ENCODE assay signal across 26 cellular contexts in the genomic region with DNA sequence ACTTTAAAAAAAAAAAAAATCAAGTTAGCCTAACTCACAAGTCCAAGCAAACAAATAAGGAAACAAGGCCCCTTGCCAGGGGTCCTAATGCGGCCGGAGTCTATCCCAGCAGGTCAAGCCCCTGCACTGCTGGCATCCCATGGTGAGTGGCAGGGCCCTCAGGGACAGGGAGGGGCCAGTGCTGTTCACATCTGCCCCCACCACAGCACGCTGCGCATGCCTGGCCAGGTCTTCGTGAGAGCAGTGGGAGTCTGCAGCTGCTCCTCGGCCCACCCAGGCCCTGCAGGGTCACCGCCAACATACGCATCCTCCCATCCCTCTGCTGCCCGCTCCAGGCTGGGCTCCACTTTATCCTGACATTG.
A peak's percentile ranks its signal among the peaks of the same experiment; 100 is the strongest.
DNase-seq lines count a peak whose midpoint lies in the region; ATAC-seq and TF ChIP-seq lines count a peak whose summit lies in the region.
"Had no signal": no experiment of that assay in that cellular context is flagged by ENCODE, and none has a peak within 500 bp of the region (broad histone marks: within the 10 kb centered on the region; RNA-seq: fewer than 3 reads in every experiment).

No MANE protein-coding gene starts in this region.

- H3K27ac ChIP-seq in H9 (ENCODE audit: insufficient read length, low read depth, low read length) (no peak overlapping the region), right lobe of liver (no peak overlapping the region), stomach (no peak overlapping the region)
- H3K27ac ChIP-seq in naive thymus-derived CD4-positive, alpha-beta T cell (ENCODE audit: low read depth, low read length), result no peak overlapping the region
- H3K27ac ChIP-seq: heart right ventricle, sigmoid colon had no signal

- H3K4me1 Mint-ChIP-seq in activated CD4-positive, alpha-beta memory T cell treated with anti-CD3 and anti-CD28 coated beads, Interleukin-2, amount 10 ng/mL, durations not matched to agents 7 days and 5 days, result no peaks in the 10 kb centered on the region
- H3K4me1 Mint-ChIP-seq in activated CD4-positive, alpha-beta memory T cell treated with anti-CD3 and anti-CD28 coated beads for 36 hours (ENCODE audit: low read depth), result no peaks in the 10 kb centered on the region
- H3K4me1 Mint-ChIP-seq in H9, result peaks cover 0 to 2% of the 10 kb centered on the region in 2 experiments; a peak in 1 of 4 replicates
- H3K4me1 Mint-ChIP-seq in activated CD8-positive, alpha-beta T cell treated with anti-CD3 and anti-CD28 coated beads, Interleukin-2, amount 10 ng/mL, durations not matched to agents 7 days and 5 days (ENCODE audit: low read depth), result no peaks in the 10 kb centered on the region
- no peaks in the 10 kb centered on the region for H3K4me1 Mint-ChIP-seq in naive thymus-derived CD4-positive, alpha-beta T cell

- H3K27me3 ChIP-seq in H9 (ENCODE audit: insufficient read depth, low read length), result no peaks in the 10 kb centered on the region
- H3K27me3 ChIP-seq in right lobe of liver, result no peaks in the 10 kb centered on the region
- H3K27me3 ChIP-seq in stomach, result no peaks in the 10 kb centered on the region
- no peaks in the 10 kb centered on the region for H3K27me3 ChIP-seq in naive thymus-derived CD4-positive, alpha-beta T cell (ENCODE audit: control insufficient read depth in 2 of 2, insufficient read depth in 2 of 2, low read length in 2 of 2)
- H3K27me3 ChIP-seq: sigmoid colon had no signal

- no peaks in the 10 kb centered on the region for H3K23me2 ChIP-seq in H9 (ENCODE audit: insufficient read length, low read depth, low read length, poor library complexity, severe bottlenecking)

- H3K4me3 ChIP-seq in right lobe of liver (no peak overlapping the region), stomach (no peak overlapping the region)
- H3K4me3 ChIP-seq in naive thymus-derived CD4-positive, alpha-beta T cell (ENCODE audit: low read length), result no peak overlapping the region
- H3K4me3 ChIP-seq: heart right ventricle, lung, sigmoid colon had no signal

- intact Hi-C loops in activated CD4-positive, alpha-beta memory T cell treated with anti-CD3 and anti-CD28 coated beads for 36 hours (cut with micrococcal nuclease), result no loop called here
- intact Hi-C loops in right lobe of liver (cut with DNase I), result no loop called here
- intact Hi-C loops in stomach (cut with DNase I; ENCODE audit: low total_unique reads), result no loop called here
- intact Hi-C loops in naive thymus-derived CD4-positive, alpha-beta T cell (cut with micrococcal nuclease), result no loop called here

- H3K79me1 ChIP-seq in H9 (ENCODE audit: insufficient read depth, low read depth, low read length, poor library complexity, severe bottlenecking), result no peaks in the 10 kb centered on the region

- H2BK120ac ChIP-seq in H9 (ENCODE audit: low read depth, low read length, poor library complexity, severe bottlenecking), result no peak overlapping the region

- H3K36me3 Mint-ChIP-seq in activated CD4-positive, alpha-beta memory T cell treated with anti-CD3 and anti-CD28 coated beads, Interleukin-2, amount 10 ng/mL, durations not matched to agents 7 days and 5 days (ENCODE audit: low read depth), result no peaks in the 10 kb centered on the region
- no peaks in the 10 kb centered on the region for H3K36me3 Mint-ChIP-seq in activated CD4-positive, alpha-beta memory T cell treated with anti-CD3 and anti-CD28 coated beads for 36 hours
- H3K36me3 Mint-ChIP-seq in H9 (ENCODE audit: insufficient read depth in 1 of 3, low read depth in 3 of 3), result no peaks in the 10 kb centered on the region; a peak in 1 of 7 replicates
- H3K36me3 Mint-ChIP-seq in activated CD8-positive, alpha-beta T cell treated with anti-CD3 and anti-CD28 coated beads, Interleukin-2, amount 10 ng/mL, durations not matched to agents 7 days and 5 days (ENCODE audit: low read depth), result no peaks in the 10 kb centered on the region
- peaks cover 0 to 5% (median 0%) of the 10 kb centered on the region in 5 donors for H3K36me3 Mint-ChIP-seq in naive thymus-derived CD4-positive, alpha-beta T cell

- no peak overlapping the region for H2BK15ac ChIP-seq in H9 (ENCODE audit: low read depth, low read length)

- POLR2A ChIA-PET in activated CD4-positive, alpha-beta memory T cell treated with anti-CD3 and anti-CD28 coated beads, Interleukin-2, amount 10 ng/mL, durations not matched to agents 7 days and 5 days (lab: Charles Lee), result no interaction called here
- POLR2A ChIA-PET in activated CD4-positive, alpha-beta memory T cell treated with anti-CD3 and anti-CD28 coated beads for 36 hours (lab: Charles Lee), result no interaction called here
- POLR2A ChIA-PET in activated CD8-positive, alpha-beta T cell treated with anti-CD3 and anti-CD28 coated beads, Interleukin-2, amount 10 ng/mL, durations not matched to agents 7 days and 5 days (lab: Charles Lee), result no interaction called here
- POLR2A ChIA-PET in naive thymus-derived CD4-positive, alpha-beta T cell (lab: Charles Lee), result no interaction called here

- H2AFZ ChIP-seq in H9 (ENCODE audit: low read length), result no peak overlapping the region

- H3K4me1 ChIP-seq in H9 (ENCODE audit: insufficient read depth, low read length), result no peaks in the 10 kb centered on the region
- no peaks in the 10 kb centered on the region for H3K4me1 ChIP-seq in right lobe of liver
- no peaks in the 10 kb centered on the region for H3K4me1 ChIP-seq in stomach
- no peaks in the 10 kb centered on the region for H3K4me1 ChIP-seq in naive thymus-derived CD4-positive, alpha-beta T cell (ENCODE audit: control insufficient read depth in 2 of 2, insufficient read depth in 2 of 2, low read length in 2 of 2)
- H3K4me1 ChIP-seq: heart right ventricle, sigmoid colon had no signal

- no peaks in the 10 kb centered on the region for H3K36me3 ChIP-seq in right lobe of liver
- H3K36me3 ChIP-seq in stomach, result no peaks in the 10 kb centered on the region
- H3K36me3 ChIP-seq in naive thymus-derived CD4-positive, alpha-beta T cell (ENCODE audit: control insufficient read depth in 2 of 3, insufficient read depth in 3 of 3, low read length in 3 of 3), result no peaks in the 10 kb centered on the region
- H3K36me3 ChIP-seq: heart right ventricle, sigmoid colon had no signal

- H2AK5ac ChIP-seq in H9 (ENCODE audit: insufficient read length, low read length), result no peak overlapping the region

- no peak overlapping the region for H3K14ac ChIP-seq in H9 (ENCODE audit: insufficient read depth, low read length)

- no peak overlapping the region for H2BK5ac ChIP-seq in H9 (ENCODE audit: insufficient read length, low read length)

- H3K4me2 ChIP-seq in H9 (ENCODE audit: insufficient read depth, insufficient read length, low read length), result no peak overlapping the region

- H3K79me2 ChIP-seq in H9 (ENCODE audit: insufficient read depth, low read length), result no peaks in the 10 kb centered on the region

- H3K4ac ChIP-seq in H9 (ENCODE audit: low read depth, low read length), result no peak overlapping the region

- no peak for TF ChIP-seq CTCF in H9 (conservative IDR thresholded peaks at IDR 0.05)
- no peak for TF ChIP-seq CTCF in right lobe of liver (IDR thresholded peaks at IDR 0.05)
- no peak for TF ChIP-seq CTCF in stomach (IDR thresholded peaks at IDR 0.05)

- CTCF ChIA-PET in activated CD4-positive, alpha-beta memory T cell treated with anti-CD3 and anti-CD28 coated beads, Interleukin-2, amount 10 ng/mL, durations not matched to agents 7 days and 5 days (lab: Charles Lee), result no interaction called here
- CTCF ChIA-PET in activated CD4-positive, alpha-beta memory T cell treated with anti-CD3 and anti-CD28 coated beads for 36 hours (lab: Charles Lee), result no interaction called here
- CTCF ChIA-PET in activated CD8-positive, alpha-beta T cell treated with anti-CD3 and anti-CD28 coated beads, Interleukin-2, amount 10 ng/mL, durations not matched to agents 7 days and 5 days (lab: Charles Lee), result no interaction called here
- CTCF ChIA-PET in naive thymus-derived CD4-positive, alpha-beta T cell (lab: Charles Lee), result no interaction called here

- TF ChIP-seq POLR2A in right lobe of liver (IDR thresholded peaks at IDR 0.05), result no peak
- no peak for TF ChIP-seq POLR2A in stomach (IDR thresholded peaks at IDR 0.05)

- DNase-seq in activated CD4-positive, alpha-beta memory T cell treated with anti-CD3 and anti-CD28 coated beads, Interleukin-2, amount 10 ng/mL, durations not matched to agents 7 days and 5 days, result peak; percentile 14
- DNase-seq in activated CD4-positive, alpha-beta memory T cell treated with anti-CD3 and anti-CD28 coated beads for 36 hours, result no peak
- peak; percentile 16 for DNase-seq in H9
- DNase-seq in right lobe of liver, result peak in 2 of 3 donors; percentile 30 to 46
- DNase-seq in stomach, result peak; percentile 13
- no peak for DNase-seq in activated CD8-positive, alpha-beta T cell treated with anti-CD3 and anti-CD28 coated beads, Interleukin-2, amount 10 ng/mL, durations not matched to agents 7 days and 5 days
- DNase-seq in naive thymus-derived CD4-positive, alpha-beta T cell, result no peak
- DNase-seq: 8988T; activated CD4-positive, alpha-beta T cell treated with anti-CD3 and anti-CD28 coated beads for 1 hour; activated T-cell treated with anti-CD3 and anti-CD28 coated beads, Interleukin-2, amount 50 U/mL, for 48 hours; CD4-positive, alpha-beta T cell; dermis blood vessel endothelial cell; heart right ventricle; IMR-90; kidney glomerular epithelial cell; MV-4-11; NCI-H146; NCI-H226; NCI-H69; PC-3; stimulated activated CD4-positive, alpha-beta T cell treated with anti-CD3 and anti-CD28 coated beads, Interleukin-4, amount 100 ng/mL, for 1 hour; T-helper 2 cell had no signal

- WGBS in H9 (ENCODE audit: extremely low coverage, insufficient read length, low lambda C conversion rate), result no CpG with 5 or more reads among the region's 9 CpGs
- WGBS in right lobe of liver (ENCODE audit: insufficient coverage, low coverage, low lambda C conversion rate, missing lambda C conversion rate), result 50% methylated on average over 2 of the region's 9 CpGs
- 81 to 91% (median 89%) methylated on average over 9 of the region's 9 CpGs for WGBS in stomach, 5 donors

- H3K56ac ChIP-seq in H9 (ENCODE audit: insufficient read length, low read depth, low read length), result no peak overlapping the region

- H2BK12ac ChIP-seq in H9 (ENCODE audit: insufficient read length, low read depth, low read length), result no peak overlapping the region

- no peak overlapping the region for H3K4me3 Mint-ChIP-seq in activated CD4-positive, alpha-beta memory T cell treated with anti-CD3 and anti-CD28 coated beads, Interleukin-2, amount 10 ng/mL, durations not matched to agents 7 days and 5 days
- H3K4me3 Mint-ChIP-seq in activated CD4-positive, alpha-beta memory T cell treated with anti-CD3 and anti-CD28 coated beads for 36 hours, result no peak overlapping the region
- no peak overlapping the region for H3K4me3 Mint-ChIP-seq in H9
- H3K4me3 Mint-ChIP-seq in activated CD8-positive, alpha-beta T cell treated with anti-CD3 and anti-CD28 coated beads, Interleukin-2, amount 10 ng/mL, durations not matched to agents 7 days and 5 days, result no peak overlapping the region
- no peak overlapping the region for H3K4me3 Mint-ChIP-seq in naive thymus-derived CD4-positive, alpha-beta T cell
- H3K4me3 Mint-ChIP-seq: CD4-positive, alpha-beta T cell; neural crest cell had no signal

- H3K23ac ChIP-seq in H9 (ENCODE audit: insufficient read length, low read depth, low read length), result no peak overlapping the region

- H2BK20ac ChIP-seq in H9 (ENCODE audit: low read depth, low read length, poor library complexity, severe bottlenecking), result no peak overlapping the region

- H3K9me3 ChIP-seq in H9 (ENCODE audit: control insufficient read depth, low read depth, low read length) (no peaks in the 10 kb centered on the region), right lobe of liver (no peaks in the 10 kb centered on the region), stomach (peaks cover 0 to 11% (median 0%) of the 10 kb centered on the region in 4 donors)
- H3K9me3 ChIP-seq in naive thymus-derived CD4-positive, alpha-beta T cell (ENCODE audit: control insufficient read depth in 2 of 3, low read length in 3 of 3), result no peaks in the 10 kb centered on the region
- H3K9me3 ChIP-seq: sigmoid colon had no signal

- H3T11ph ChIP-seq in H9 (ENCODE audit: low read length), result no peak overlapping the region

- H3K18ac ChIP-seq in H9 (ENCODE audit: insufficient read length, low read depth, low read length), result no peak overlapping the region

- no peak overlapping the region for H4K8ac ChIP-seq in H9 (replicated peaks; ENCODE audit: insufficient read length, low read depth, low read length)

- H3K9me3 Mint-ChIP-seq in activated CD4-positive, alpha-beta memory T cell treated with anti-CD3 and anti-CD28 coated beads, Interleukin-2, amount 10 ng/mL, durations not matched to agents 7 days and 5 days, result no peaks in the 10 kb centered on the region
- H3K9me3 Mint-ChIP-seq in activated CD4-positive, alpha-beta memory T cell treated with anti-CD3 and anti-CD28 coated beads for 36 hours, result peaks cover 4% of the 10 kb centered on the region
- peaks cover 3 to 5% of the 10 kb centered on the region in 2 experiments; a peak in 4 of 5 replicates for H3K9me3 Mint-ChIP-seq in H9
- no peaks in the 10 kb centered on the region for H3K9me3 Mint-ChIP-seq in activated CD8-positive, alpha-beta T cell treated with anti-CD3 and anti-CD28 coated beads, Interleukin-2, amount 10 ng/mL, durations not matched to agents 7 days and 5 days (ENCODE audit: insufficient read depth)
- peaks cover 0 to 20% (median 3%) of the 10 kb centered on the region in 11 donors for H3K9me3 Mint-ChIP-seq in naive thymus-derived CD4-positive, alpha-beta T cell
- H3K9me3 Mint-ChIP-seq: CD4-positive, alpha-beta T cell had no signal

- H3K27ac Mint-ChIP-seq in activated CD4-positive, alpha-beta memory T cell treated with anti-CD3 and anti-CD28 coated beads, Interleukin-2, amount 10 ng/mL, durations not matched to agents 7 days and 5 days, result no peak overlapping the region
- H3K27ac Mint-ChIP-seq in activated CD4-positive, alpha-beta memory T cell treated with anti-CD3 and anti-CD28 coated beads for 36 hours, result no peak overlapping the region
- H3K27ac Mint-ChIP-seq in H9, result no peak overlapping the region
- no peak overlapping the region for H3K27ac Mint-ChIP-seq in activated CD8-positive, alpha-beta T cell treated with anti-CD3 and anti-CD28 coated beads, Interleukin-2, amount 10 ng/mL, durations not matched to agents 7 days and 5 days
- H3K27ac Mint-ChIP-seq in naive thymus-derived CD4-positive, alpha-beta T cell, result no peak overlapping the region
- H3K27ac Mint-ChIP-seq: CD4-positive, alpha-beta T cell had no signal

- no peak overlapping the region for H3K9ac ChIP-seq in H9 (ENCODE audit: extremely low read depth, insufficient read length, low read length)

- ATAC-seq in right lobe of liver (peak in 1 of 4 donors; percentile 9), HG02763 (IDR thresholded peaks at IDR 0.05; ENCODE audit: unreplicated experiment) (no peak)
- ATAC-seq in activated CD8-positive, alpha-beta T cell treated with anti-CD3 and anti-CD28 coated beads, Interleukin-2, amount 10 ng/mL, durations not matched to agents 7 days and 5 days, result no peak
- no peak for ATAC-seq in naive thymus-derived CD4-positive, alpha-beta T cell
- ATAC-seq: PC-3 had no signal

- H3K27me3 Mint-ChIP-seq in activated CD4-positive, alpha-beta memory T cell treated with anti-CD3 and anti-CD28 coated beads, Interleukin-2, amount 10 ng/mL, durations not matched to agents 7 days and 5 days, result peaks cover 6% of the 10 kb centered on the region
- no peaks in the 10 kb centered on the region for H3K27me3 Mint-ChIP-seq in activated CD4-positive, alpha-beta memory T cell treated with anti-CD3 and anti-CD28 coated beads for 36 hours
- H3K27me3 Mint-ChIP-seq in H9 (ENCODE audit: low read depth), result peaks cover 12% of the 10 kb centered on the region; the same call in 1 of the 2 replicates
- H3K27me3 Mint-ChIP-seq in activated CD8-positive, alpha-beta T cell treated with anti-CD3 and anti-CD28 coated beads, Interleukin-2, amount 10 ng/mL, durations not matched to agents 7 days and 5 days (ENCODE audit: low read depth), result no peaks in the 10 kb centered on the region
- H3K27me3 Mint-ChIP-seq in naive thymus-derived CD4-positive, alpha-beta T cell, result no peaks in the 10 kb centered on the region
- H3K27me3 Mint-ChIP-seq: CD4-positive, alpha-beta T cell had no signal

- no peaks in the 10 kb centered on the region for H4K20me1 ChIP-seq in H9 (ENCODE audit: control insufficient read depth, insufficient read depth, insufficient read length)

- H4K91ac ChIP-seq in H9 (ENCODE audit: insufficient read length, low read depth, low read length), result no peak overlapping the region

- H4K5ac ChIP-seq in H9 (ENCODE audit: insufficient read length, low read depth, low read length), result no peak overlapping the region

- no peak for TF ChIP-seq EP300 in stomach (IDR thresholded peaks at IDR 0.05)

Comparison
In these comparisons a context has a peak if more than half of its experiments do, and no peak if none do; other contexts are left out.
1. DNase-seq: peak in activated CD4-positive, alpha-beta memory T cell treated with anti-CD3 and anti-CD28 coated beads, Interleukin-2, amount 10 ng/mL, durations not matched to agents 7 days and 5 days (single experiment), H9 (single experiment), right lobe of liver (2 of 3) and stomach (single experiment); none in activated CD4-positive, alpha-beta memory T cell treated with anti-CD3 and anti-CD28 coated beads for 36 hours (single experiment), activated CD8-positive, alpha-beta T cell treated with anti-CD3 and anti-CD28 coated beads, Interleukin-2, amount 10 ng/mL, durations not matched to agents 7 days and 5 days (single experiment) and naive thymus-derived CD4-positive, alpha-beta T cell (0 of 9).